In the genomic region with DNA sequence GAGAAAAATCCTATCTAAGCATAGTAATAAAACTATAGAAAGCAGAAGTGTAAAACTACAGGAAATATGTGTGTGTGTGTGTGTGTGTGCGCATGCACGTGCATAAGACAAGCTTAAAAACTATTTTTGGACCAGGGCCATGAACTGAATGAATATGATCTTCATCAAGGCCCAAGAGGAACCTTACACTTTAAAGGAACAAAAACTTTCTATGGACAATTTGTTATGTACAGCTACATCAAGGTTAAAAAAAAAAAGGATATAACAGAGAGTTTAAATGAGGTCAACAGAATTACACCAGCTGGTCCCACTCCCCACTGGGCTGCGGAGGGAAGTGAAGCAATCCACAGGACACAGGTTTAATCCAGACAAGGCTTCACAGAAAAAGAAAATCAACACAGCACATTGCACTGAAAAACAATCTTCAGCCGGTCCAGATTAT, we compare ENCODE assay signal across 9 cellular contexts.
DNase-seq lines count a peak whose midpoint lies in the region; ATAC-seq and TF ChIP-seq lines count a peak whose summit lies in the region.
"Had no signal": no experiment of that assay in that cellular context is flagged by ENCODE, and none has a peak within 500 bp of the region (broad histone marks: within the 10 kb centered on the region; RNA-seq: fewer than 3 reads in every experiment).

No MANE protein-coding gene starts in this region.

- peaks cover 8% of the 10 kb centered on the region; the same call in 1 of the 2 replicates for H3K4me1 ChIP-seq in GM23338 (ENCODE audit: insufficient read depth)

- no peaks in the 10 kb centered on the region for H3K79me2 ChIP-seq in GM23338 (replicated peaks; ENCODE audit: insufficient read depth)

- POLR2A ChIA-PET in GM10248 (lab: Yijun Ruan, JAX) = no interaction called here

- H3K27me3 Mint-ChIP-seq in endothelial cell (ENCODE audit: unreplicated experiment) (peaks cover 4% of the 10 kb centered on the region), GM23338 (ENCODE audit: insufficient read depth, low read depth, poor library complexity) (no peaks in the 10 kb centered on the region)

- H2AFZ ChIP-seq in GM23338 = no peak overlapping the region

- H3K36me3 ChIP-seq in GM23338 (ENCODE audit: insufficient read depth) = no peaks in the 10 kb centered on the region

- H4K20me1 ChIP-seq in GM23338 (replicated peaks; ENCODE audit: insufficient read depth) = no peaks in the 10 kb centered on the region

- no peaks in the 10 kb centered on the region for H3K27me3 ChIP-seq in GM23338 (ENCODE audit: insufficient read depth)

- no peak overlapping the region for H3K4me3 Mint-ChIP-seq in endothelial cell (ENCODE audit: unreplicated experiment)
- H3K4me3 Mint-ChIP-seq in GM23338 = no peak overlapping the region

- peak; percentile 51 for ATAC-seq in GM18907 (IDR thresholded peaks at IDR 0.05; ENCODE audit: unreplicated experiment)
- ATAC-seq in GM23338 = no peak
- ATAC-seq: activated naive CD4-positive, alpha-beta T cell treated with anti-CD3 and anti-CD28 coated beads, Interleukin-2, amount 50 U/mL, for 72 hours had no signal

- TF ChIP-seq CTCF in endothelial cell (IDR thresholded peaks at IDR 0.05; ENCODE audit: unreplicated experiment) (no peak), GM23338 (conservative IDR thresholded peaks at IDR 0.05; ENCODE audit: low read depth in 2 of 2) (no peak), GM10248 (IDR thresholded peaks at IDR 0.05; ENCODE audit: control extremely low read depth, extremely low read depth, low read depth, missing control alignments) (no peak)

- H3F3A ChIP-seq in GM23338 (replicated peaks; ENCODE audit: low read depth) = no peaks in the 10 kb centered on the region

- H3K4me2 ChIP-seq in GM23338 = no peak overlapping the region

- DNase-seq in NCI-H69 (lab: John Stamatoyannopoulos, UW) (peak; percentile 83), endothelial cell (ENCODE audit: low spot score) (peak; percentile 18), renal cortical epithelial cell (ENCODE audit: low read depth) (peak; percentile 17), GM23338 (ENCODE audit: low spot score) (no peak), EL (no peak), NCI-H1436 treated with DMSO at 0.1 percent for 48 hours (lab: John Stamatoyannopoulos, UW) (no peak), GM10248 (ENCODE audit: extremely low spot score) (no peak)

- H3K4me3 ChIP-seq in GM23338 = no peak overlapping the region

- H3K4me1 Mint-ChIP-seq in endothelial cell (ENCODE audit: unreplicated experiment) (peaks cover 36% of the 10 kb centered on the region), GM23338 (peaks cover 13% of the 10 kb centered on the region; the same call in 2 of the 3 replicates)

- CTCF ChIA-PET in GM10248 (lab: Yijun Ruan, JAX) = interaction anchor here (0.7 to 0.8 kb wide), 2 partner anchors 8 to 31 kb away, joined by 3 read pairs; no protein-coding TSS in a partner anchor

- H3K9me2 ChIP-seq in GM23338 (ENCODE audit: insufficient read depth) = no peaks in the 10 kb centered on the region

- H3K27ac Mint-ChIP-seq in endothelial cell (ENCODE audit: unreplicated experiment) (peak overlapping the region; percentile 85), GM23338 (no peak overlapping the region)
- H3K27ac Mint-ChIP-seq: activated naive CD4-positive, alpha-beta T cell treated with anti-CD3 and anti-CD28 coated beads, Interleukin-2, amount 50 U/mL, for 72 hours had no signal

- H3K9me3 Mint-ChIP-seq in endothelial cell (ENCODE audit: unreplicated experiment) (no peaks in the 10 kb centered on the region), GM23338 (no peaks in the 10 kb centered on the region)
- H3K9me3 Mint-ChIP-seq: activated naive CD4-positive, alpha-beta T cell treated with anti-CD3 and anti-CD28 coated beads, Interleukin-2, amount 50 U/mL, for 72 hours had no signal

- H3K27ac ChIP-seq in GM23338 (ENCODE audit: low read depth) = no peak overlapping the region

- H3K36me3 Mint-ChIP-seq in endothelial cell (ENCODE audit: low read depth, unreplicated experiment) = no peaks in the 10 kb centered on the region
- no peaks in the 10 kb centered on the region for H3K36me3 Mint-ChIP-seq in GM23338 (ENCODE audit: low read depth)
- H3K36me3 Mint-ChIP-seq: activated naive CD4-positive, alpha-beta T cell treated with anti-CD3 and anti-CD28 coated beads, Interleukin-2, amount 50 U/mL, for 72 hours had no signal

TF ChIP-seq in GM23338, 12 proteins besides CTCF, POLR2A, EP300 and RAD21:
- TF ChIP-seq ZNF331 (CRISPR knock-in tag; IDR thresholded peaks at IDR 0.05; ENCODE audit: low read depth) (no peak), ZNF114 (CRISPR knock-in tag; IDR thresholded peaks at IDR 0.05) (no peak), JUNB (IDR thresholded peaks at IDR 0.05; ENCODE audit: unreplicated experiment) (no peak), EZH2 (IDR thresholded peaks at IDR 0.05; ENCODE audit: low read depth, unreplicated experiment) (no peak), CREB1 (CRISPR knock-in tag; IDR thresholded peaks at IDR 0.05; ENCODE audit: low read depth) (no peak), POLR2AphosphoS5 (IDR thresholded peaks at IDR 0.05; ENCODE audit: low read depth) (no peak), EZH2phosphoT487 (IDR thresholded peaks at IDR 0.05; ENCODE audit: unreplicated experiment) (no peak), STAT1 (IDR thresholded peaks at IDR 0.05; ENCODE audit: unreplicated experiment) (no peak)
- TF ChIP-seq, protein P1, sequence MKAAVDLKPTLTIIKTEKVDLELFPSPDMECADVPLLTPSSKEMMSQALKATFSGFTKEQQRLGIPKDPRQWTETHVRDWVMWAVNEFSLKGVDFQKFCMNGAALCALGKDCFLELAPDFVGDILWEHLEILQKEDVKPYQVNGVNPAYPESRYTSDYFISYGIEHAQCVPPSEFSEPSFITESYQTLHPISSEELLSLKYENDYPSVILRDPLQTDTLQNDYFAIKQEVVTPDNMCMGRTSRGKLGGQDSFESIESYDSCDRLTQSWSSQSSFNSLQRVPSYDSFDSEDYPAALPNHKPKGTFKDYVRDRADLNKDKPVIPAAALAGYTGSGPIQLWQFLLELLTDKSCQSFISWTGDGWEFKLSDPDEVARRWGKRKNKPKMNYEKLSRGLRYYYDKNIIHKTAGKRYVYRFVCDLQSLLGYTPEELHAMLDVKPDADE (IDR thresholded peaks at IDR 0.05) = no peak
- TF ChIP-seq, protein P2, sequence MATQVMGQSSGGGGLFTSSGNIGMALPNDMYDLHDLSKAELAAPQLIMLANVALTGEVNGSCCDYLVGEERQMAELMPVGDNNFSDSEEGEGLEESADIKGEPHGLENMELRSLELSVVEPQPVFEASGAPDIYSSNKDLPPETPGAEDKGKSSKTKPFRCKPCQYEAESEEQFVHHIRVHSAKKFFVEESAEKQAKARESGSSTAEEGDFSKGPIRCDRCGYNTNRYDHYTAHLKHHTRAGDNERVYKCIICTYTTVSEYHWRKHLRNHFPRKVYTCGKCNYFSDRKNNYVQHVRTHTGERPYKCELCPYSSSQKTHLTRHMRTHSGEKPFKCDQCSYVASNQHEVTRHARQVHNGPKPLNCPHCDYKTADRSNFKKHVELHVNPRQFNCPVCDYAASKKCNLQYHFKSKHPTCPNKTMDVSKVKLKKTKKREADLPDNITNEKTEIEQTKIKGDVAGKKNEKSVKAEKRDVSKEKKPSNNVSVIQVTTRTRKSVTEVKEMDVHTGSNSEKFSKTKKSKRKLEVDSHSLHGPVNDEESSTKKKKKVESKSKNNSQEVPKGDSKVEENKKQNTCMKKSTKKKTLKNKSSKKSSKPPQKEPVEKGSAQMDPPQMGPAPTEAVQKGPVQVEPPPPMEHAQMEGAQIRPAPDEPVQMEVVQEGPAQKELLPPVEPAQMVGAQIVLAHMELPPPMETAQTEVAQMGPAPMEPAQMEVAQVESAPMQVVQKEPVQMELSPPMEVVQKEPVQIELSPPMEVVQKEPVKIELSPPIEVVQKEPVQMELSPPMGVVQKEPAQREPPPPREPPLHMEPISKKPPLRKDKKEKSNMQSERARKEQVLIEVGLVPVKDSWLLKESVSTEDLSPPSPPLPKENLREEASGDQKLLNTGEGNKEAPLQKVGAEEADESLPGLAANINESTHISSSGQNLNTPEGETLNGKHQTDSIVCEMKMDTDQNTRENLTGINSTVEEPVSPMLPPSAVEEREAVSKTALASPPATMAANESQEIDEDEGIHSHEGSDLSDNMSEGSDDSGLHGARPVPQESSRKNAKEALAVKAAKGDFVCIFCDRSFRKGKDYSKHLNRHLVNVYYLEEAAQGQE (IDR thresholded peaks at IDR 0.05; ENCODE audit: unreplicated experiment) = no peak
TF ChIP-seq in GM23338: peak in this region for 0.

Comparison
In these comparisons a context has a peak if more than half of its experiments do, and no peak if none do; other contexts are left out.
1. DNase-seq: peak in NCI-H69 (single experiment), endothelial cell (single experiment) and renal cortical epithelial cell (single experiment); none in GM23338 (single experiment), EL (single experiment), NCI-H1436 treated with DMSO at 0.1 percent for 48 hours (single experiment) and GM10248 (single experiment).